ENCODE assay signal across 1 cellular context in genomic region chr11:1547467-1548098, GRCh38.
TF ChIP-seq lines count a peak whose summit lies in the region.

No MANE protein-coding gene starts in this region.

TF ChIP-seq in GM12878, 131 proteins besides CTCF, POLR2A, EP300 and RAD21:
- no peak for TF ChIP-seq KAT2A (conservative IDR thresholded peaks at IDR 0.05; ENCODE audit: control insufficient read depth, low read depth, low read length)
- TF ChIP-seq, protein P1, sequence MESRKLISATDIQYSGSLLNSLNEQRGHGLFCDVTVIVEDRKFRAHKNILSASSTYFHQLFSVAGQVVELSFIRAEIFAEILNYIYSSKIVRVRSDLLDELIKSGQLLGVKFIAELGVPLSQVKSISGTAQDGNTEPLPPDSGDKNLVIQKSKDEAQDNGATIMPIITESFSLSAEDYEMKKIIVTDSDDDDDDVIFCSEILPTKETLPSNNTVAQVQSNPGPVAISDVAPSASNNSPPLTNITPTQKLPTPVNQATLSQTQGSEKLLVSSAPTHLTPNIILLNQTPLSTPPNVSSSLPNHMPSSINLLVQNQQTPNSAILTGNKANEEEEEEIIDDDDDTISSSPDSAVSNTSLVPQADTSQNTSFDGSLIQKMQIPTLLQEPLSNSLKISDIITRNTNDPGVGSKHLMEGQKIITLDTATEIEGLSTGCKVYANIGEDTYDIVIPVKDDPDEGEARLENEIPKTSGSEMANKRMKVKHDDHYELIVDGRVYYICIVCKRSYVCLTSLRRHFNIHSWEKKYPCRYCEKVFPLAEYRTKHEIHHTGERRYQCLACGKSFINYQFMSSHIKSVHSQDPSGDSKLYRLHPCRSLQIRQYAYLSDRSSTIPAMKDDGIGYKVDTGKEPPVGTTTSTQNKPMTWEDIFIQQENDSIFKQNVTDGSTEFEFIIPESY (IDR thresholded peaks at IDR 0.05), result no peak
- TF ChIP-seq SMC3 (IDR thresholded peaks at IDR 0.05; ENCODE audit: borderline replicate concordance, low read length), result no peak
- peak; percentile 15; the same call in 1 of the 2 replicates for TF ChIP-seq SPI1 (IDR thresholded peaks at IDR 0.05; ENCODE audit: borderline replicate concordance, insufficient read depth, low read depth, low read length)
- TF ChIP-seq HDAC6 (IDR thresholded peaks at IDR 0.05; ENCODE audit: unreplicated experiment), result no peak
TF ChIP-seq in GM12878: peak in this region for 1.
